In genomic region chr21:45764792-45765191, GRCh38 we compare ENCODE assay signal across 17 cellular contexts.
DNase-seq lines count a peak whose midpoint lies in the region; ATAC-seq and TF ChIP-seq lines count a peak whose summit lies in the region.
"Had no signal": no experiment of that assay in that cellular context is flagged by ENCODE, and none has a peak within 500 bp of the region (broad histone marks: within the 10 kb centered on the region; RNA-seq: fewer than 3 reads in every experiment).

No MANE protein-coding gene starts in this region.

- H3K27me3 Mint-ChIP-seq in activated CD4-positive, alpha-beta T cell treated with anti-CD3 and anti-CD28 coated beads, Interleukin-2, amount 10 ng/mL, durations not matched to agents 7 days and 5 days: no peaks in the 10 kb centered on the region
- H3K27me3 Mint-ChIP-seq in CD4-positive, CD25-positive, alpha-beta regulatory T cell: peaks cover 4% of the 10 kb centered on the region
- no peaks in the 10 kb centered on the region for H3K27me3 Mint-ChIP-seq in chondrocyte (ENCODE audit: low read depth)

- peaks cover 22% of the 10 kb centered on the region for H3K4me1 ChIP-seq in CD4-positive, CD25-positive, alpha-beta regulatory T cell (ENCODE audit: control insufficient read depth, insufficient read depth, low read length, poor library complexity, severe bottlenecking)
- H3K4me1 ChIP-seq: A549 had no signal

- H3K27ac Mint-ChIP-seq in activated CD4-positive, alpha-beta T cell treated with anti-CD3 and anti-CD28 coated beads, Interleukin-2, amount 10 ng/mL, durations not matched to agents 7 days and 5 days: peak overlapping the region; percentile 70
- peak overlapping the region in 2 of 3 donors; percentile 87 to 90 for H3K27ac Mint-ChIP-seq in CD4-positive, CD25-positive, alpha-beta regulatory T cell
- H3K27ac Mint-ChIP-seq in chondrocyte (ENCODE audit: unreplicated experiment): no peak overlapping the region

- no peaks in the 10 kb centered on the region for H3K9me3 ChIP-seq in CD4-positive, CD25-positive, alpha-beta regulatory T cell (ENCODE audit: control insufficient read depth in 2 of 2, low read length in 2 of 2)
- H3K9me3 ChIP-seq: A549 had no signal

- TF ChIP-seq CTCF in chondrocyte (IDR thresholded peaks at IDR 0.05): no peak

- peaks cover 42% of the 10 kb centered on the region for H3K4me1 Mint-ChIP-seq in activated CD4-positive, alpha-beta T cell treated with anti-CD3 and anti-CD28 coated beads, Interleukin-2, amount 10 ng/mL, durations not matched to agents 7 days and 5 days
- H3K4me1 Mint-ChIP-seq in CD4-positive, CD25-positive, alpha-beta regulatory T cell: peaks cover 5 to 31% (median 16%) of the 10 kb centered on the region in 4 donors
- peaks cover 25% of the 10 kb centered on the region for H3K4me1 Mint-ChIP-seq in chondrocyte (ENCODE audit: low read depth)

- ATAC-seq in CD4-positive, CD25-positive, alpha-beta regulatory T cell (ENCODE audit: low read depth in 2 of 2): no peak
- ATAC-seq in GM19351 (IDR thresholded peaks at IDR 0.05; ENCODE audit: unreplicated experiment): no peak
- ATAC-seq: A549, HepG2, Panc1 had no signal

- H3K9me3 Mint-ChIP-seq in activated CD4-positive, alpha-beta T cell treated with anti-CD3 and anti-CD28 coated beads, Interleukin-2, amount 10 ng/mL, durations not matched to agents 7 days and 5 days: no peaks in the 10 kb centered on the region
- no peaks in the 10 kb centered on the region for H3K9me3 Mint-ChIP-seq in CD4-positive, CD25-positive, alpha-beta regulatory T cell
- peaks cover under 1% of the 10 kb centered on the region for H3K9me3 Mint-ChIP-seq in chondrocyte (ENCODE audit: low read depth)

- H3K4me3 Mint-ChIP-seq in activated CD4-positive, alpha-beta T cell treated with anti-CD3 and anti-CD28 coated beads, Interleukin-2, amount 10 ng/mL, durations not matched to agents 7 days and 5 days: no peak overlapping the region
- H3K4me3 Mint-ChIP-seq in CD4-positive, CD25-positive, alpha-beta regulatory T cell: no peak overlapping the region
- H3K4me3 Mint-ChIP-seq in chondrocyte (ENCODE audit: unreplicated experiment): no peak overlapping the region

- no peak overlapping the region for H3K4me3 ChIP-seq in CD4-positive, CD25-positive, alpha-beta regulatory T cell (ENCODE audit: low read depth, low read length)
- H3K4me3 ChIP-seq in H7 (ENCODE audit: insufficient read depth, low read depth, low read length): no peak overlapping the region
- H3K4me3 ChIP-seq: A549 had no signal

- no peak for DNase-seq in activated CD4-positive, alpha-beta T cell treated with anti-CD3 and anti-CD28 coated beads, Interleukin-2, amount 10 ng/mL, durations not matched to agents 7 days and 5 days
- DNase-seq in activated CD4-positive, alpha-beta T cell treated with anti-CD3 and anti-CD28 coated beads, Interleukin-2, amount 50 U/mL, for 48 hours: no peak
- DNase-seq in CD4-positive, CD25-positive, alpha-beta regulatory T cell: no peak
- DNase-seq in H7 (peak; percentile 24), chondrocyte (ENCODE audit: low spot score) (peak; percentile 52), OCI-M1 (lab: John Stamatoyannopoulos, UW) (no peak)
- DNase-seq: C1 segment of cervical spinal cord, COR-L47, EL, KG1, NCI-H1436 treated with DMSO at 0.1 percent for 48 hours, NCI-H2081, NCI-H510A treated with DMSO at 0.1 percent for 48 hours had no signal

- POLR2A ChIA-PET in activated CD4-positive, alpha-beta T cell treated with anti-CD3 and anti-CD28 coated beads, Interleukin-2, amount 10 ng/mL, durations not matched to agents 7 days and 5 days (lab: Charles Lee): no interaction called here

- CTCF ChIA-PET in activated CD4-positive, alpha-beta T cell treated with anti-CD3 and anti-CD28 coated beads, Interleukin-2, amount 10 ng/mL, durations not matched to agents 7 days and 5 days (lab: Charles Lee): interaction anchor here (0.6 kb wide), 1 partner anchor 99 kb away, joined by 3 read pairs; no protein-coding TSS in a partner anchor

- no peaks in the 10 kb centered on the region for H3K27me3 ChIP-seq in CD4-positive, CD25-positive, alpha-beta regulatory T cell (ENCODE audit: control insufficient read depth, insufficient read depth, low read length)
- H3K27me3 ChIP-seq in H7 (ENCODE audit: control insufficient read depth, insufficient read depth, low read length): no peaks in the 10 kb centered on the region

- H3K27ac ChIP-seq in CD4-positive, CD25-positive, alpha-beta regulatory T cell (ENCODE audit: insufficient read depth, low read length, poor library complexity, severe bottlenecking): no peak overlapping the region
- H3K27ac ChIP-seq: A549 had no signal

- H3K36me3 Mint-ChIP-seq in activated CD4-positive, alpha-beta T cell treated with anti-CD3 and anti-CD28 coated beads, Interleukin-2, amount 10 ng/mL, durations not matched to agents 7 days and 5 days (ENCODE audit: low read depth): peaks cover 4% of the 10 kb centered on the region
- H3K36me3 Mint-ChIP-seq in CD4-positive, CD25-positive, alpha-beta regulatory T cell: peaks cover 8% of the 10 kb centered on the region
- H3K36me3 Mint-ChIP-seq in chondrocyte (ENCODE audit: low read depth): peaks cover 5% of the 10 kb centered on the region

- no peaks in the 10 kb centered on the region for H3K36me3 ChIP-seq in CD4-positive, CD25-positive, alpha-beta regulatory T cell (ENCODE audit: control insufficient read depth, insufficient read depth, low read length)
- no peaks in the 10 kb centered on the region for H3K36me3 ChIP-seq in H7 (replicated peaks; ENCODE audit: control insufficient read depth, insufficient read depth, low read length)

Comparison
In these comparisons a context has a peak if more than half of its experiments do, and no peak if none do; other contexts are left out.
1. DNase-seq: peak in H7 (single experiment) and chondrocyte (single experiment); none in activated CD4-positive, alpha-beta T cell treated with anti-CD3 and anti-CD28 coated beads, Interleukin-2, amount 10 ng/mL, durations not matched to agents 7 days and 5 days (single experiment), activated CD4-positive, alpha-beta T cell treated with anti-CD3 and anti-CD28 coated beads, Interleukin-2, amount 50 U/mL, for 48 hours (0 of 2), CD4-positive, CD25-positive, alpha-beta regulatory T cell (0 of 3) and OCI-M1 (single experiment).